In the genomic region with DNA sequence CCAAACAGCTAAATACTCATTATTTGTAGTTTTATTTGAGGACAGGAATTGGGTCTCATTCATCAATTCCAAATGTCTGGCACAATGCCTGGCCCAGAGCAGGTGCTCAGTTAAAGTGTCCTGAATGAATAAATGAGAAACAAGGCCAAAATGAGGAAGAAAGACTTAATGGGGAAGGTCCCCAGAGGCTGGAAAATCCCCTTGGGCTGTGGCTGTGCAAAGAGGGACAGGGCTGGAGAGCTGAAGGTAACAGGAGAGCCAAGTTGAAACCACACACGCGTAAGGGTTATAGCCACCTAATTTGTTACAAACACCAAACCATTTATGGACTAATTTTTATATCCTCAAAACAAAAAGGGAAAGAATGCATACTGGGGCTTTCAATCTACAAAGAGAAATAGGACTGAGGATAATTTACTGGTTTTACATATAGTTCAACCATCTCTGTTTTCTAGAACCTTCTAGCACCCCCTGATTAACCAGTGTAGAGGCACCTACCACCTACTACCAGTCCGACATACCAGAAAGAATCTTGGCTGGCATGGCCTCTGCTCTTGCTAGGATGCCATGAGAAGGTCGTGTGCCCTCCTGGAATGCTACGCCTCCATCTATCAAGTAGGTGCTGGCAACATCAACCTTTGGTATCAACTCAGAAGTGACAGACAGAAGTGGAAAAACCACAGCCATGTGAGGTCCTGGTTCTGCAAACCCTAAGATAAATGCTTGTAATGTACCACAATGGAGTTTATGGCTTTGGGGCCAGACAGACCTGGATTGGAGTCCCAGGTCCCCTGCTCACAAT, we compare ENCODE assay signal across 8 cellular contexts. TPM values are rescaled to one million over a fixed set of nuclear protein-coding genes. Genes with fewer than 3 reads are reported as not detected.
DNase-seq lines count a peak whose midpoint lies in the region; ATAC-seq and TF ChIP-seq lines count a peak whose summit lies in the region.

No MANE protein-coding gene starts in this region.

- H2BK5ac ChIP-seq in mesenchymal stem cell (ENCODE audit: low read depth, low read length, poor library complexity, severe bottlenecking) = peak overlapping the region; percentile 1

- H3K27ac ChIP-seq in BLaER1 (0 out of 2 replicates have a peak overlapping the region, but pooled peaks have one; percentile 43), mesenchymal stem cell (ENCODE audit: low read length, poor library complexity, severe bottlenecking) (peak overlapping the region; percentile 90)

- H3K36me3 ChIP-seq in BLaER1 = peaks cover 63% of the 10 kb centered on the region
- H3K36me3 ChIP-seq in mesenchymal stem cell (ENCODE audit: control insufficient read depth in 1 of 2, insufficient read depth in 2 of 2, low read depth in 1 of 2, low read length in 2 of 2) = peaks cover 0 to 34% of the 10 kb centered on the region in 2 experiments

- no peak for TF ChIP-seq CTCF in HFFc6 (IDR thresholded peaks at IDR 0.05)

- H3K4me1 ChIP-seq in BLaER1 (peaks cover 100% of the 10 kb centered on the region), mesenchymal stem cell (ENCODE audit: control insufficient read depth, insufficient read depth, low read depth, low read length) (peaks cover 60% of the 10 kb centered on the region)

- H3K27me3 Mint-ChIP-seq in HFFc6 (ENCODE audit: insufficient read depth) = peaks cover 22% of the 10 kb centered on the region
- no peaks in the 10 kb centered on the region for H3K27me3 Mint-ChIP-seq in activated T-helper 17 cell treated with anti-CD3 and anti-CD28 coated beads, Interleukin-2, amount 50 U/mL, for 72 hours

- peak; percentile 46 for ATAC-seq in activated T-helper 17 cell treated with anti-CD3 and anti-CD28 coated beads, Interleukin-2, amount 50 U/mL, for 72 hours (replicated peaks)

- peak overlapping the region; percentile 100 for H3K4me2 ChIP-seq in BLaER1
- H3K4me2 ChIP-seq in mesenchymal stem cell (ENCODE audit: low read length, poor library complexity, severe bottlenecking) = no peak overlapping the region

- peak overlapping the region; percentile 83 for H3K27ac Mint-ChIP-seq in HFFc6
- H3K27ac Mint-ChIP-seq in activated T-helper 17 cell treated with anti-CD3 and anti-CD28 coated beads, Interleukin-2, amount 50 U/mL, for 72 hours = peak overlapping the region; percentile 83

- CTCF ChIA-PET in HEK293T (lab: Yijun Ruan, JAX) = no interaction called here

- peak overlapping the region; percentile 87 for H2AK5ac ChIP-seq in mesenchymal stem cell (ENCODE audit: low read length, severe bottlenecking)

- H2BK12ac ChIP-seq in mesenchymal stem cell (ENCODE audit: low read length in 2 of 2) = no peak overlapping the region

- H3K4ac ChIP-seq in mesenchymal stem cell (ENCODE audit: low read depth in 1 of 2, low read length in 2 of 2) = no peak overlapping the region

- no peaks in the 10 kb centered on the region for H3K79me1 ChIP-seq in mesenchymal stem cell (replicated peaks; ENCODE audit: low read length, poor library complexity, severe bottlenecking)

- H4K20me1 ChIP-seq in BLaER1 = peaks cover 100% of the 10 kb centered on the region

- no peak overlapping the region for H3K9ac ChIP-seq in BLaER1
- peak overlapping the region; percentile 2 for H3K9ac ChIP-seq in mesenchymal stem cell (ENCODE audit: low read length)

- POLR2A ChIA-PET in HEK293T (lab: Yijun Ruan, JAX) = interaction anchor here (1.3 kb wide), 1 partner anchor 122 kb away, joined by 4 read pairs; a partner anchor contains a TSS

- H4K8ac ChIP-seq in mesenchymal stem cell (ENCODE audit: low read length) = no peak overlapping the region

- 79% methylated on average over 3 of the region's 5 CpGs for WGBS in mesenchymal stem cell

- H3K9me3 Mint-ChIP-seq in HFFc6 = no peaks in the 10 kb centered on the region; the same call in 1 of the 2 replicates
- H3K9me3 Mint-ChIP-seq in activated T-helper 17 cell treated with anti-CD3 and anti-CD28 coated beads, Interleukin-2, amount 50 U/mL, for 72 hours = no peaks in the 10 kb centered on the region

- DNase-seq in HFFc6 (no peak), mesenchymal stem cell (no peak), NCI-H2107 treated with DMSO at 0.1 percent for 48 hours (lab: John Stamatoyannopoulos, UW; ENCODE audit: unreplicated experiment) (no peak), HEK293T (ENCODE audit: extremely low spot score) (no peak), HUDEP-2 (lab: John Stamatoyannopoulos, UW; ENCODE audit: unreplicated experiment in 76 of 76) (no peak)
- no peak for DNase-seq in activated CD4-positive, alpha-beta T cell treated with anti-CD3 and anti-CD28 coated beads, Interleukin-2, amount 50 U/mL, for 48 hours

- H3K23ac ChIP-seq in mesenchymal stem cell (ENCODE audit: low read length in 2 of 2) = no peak overlapping the region

- H3K14ac ChIP-seq in mesenchymal stem cell (ENCODE audit: low read length in 2 of 2) = no peak overlapping the region

- H3K4me1 Mint-ChIP-seq in HFFc6 (ENCODE audit: low read depth) = peaks cover 99% of the 10 kb centered on the region
- H3K4me1 Mint-ChIP-seq in activated T-helper 17 cell treated with anti-CD3 and anti-CD28 coated beads, Interleukin-2, amount 50 U/mL, for 72 hours = peaks cover 64% of the 10 kb centered on the region

- H3K9me3 ChIP-seq in BLaER1 (no peaks in the 10 kb centered on the region), mesenchymal stem cell (ENCODE audit: control insufficient read depth, low read length) (no peaks in the 10 kb centered on the region)

- H3K4me3 Mint-ChIP-seq in HFFc6 = peak overlapping the region; percentile 83
- peak overlapping the region; percentile 74 for H3K4me3 Mint-ChIP-seq in activated T-helper 17 cell treated with anti-CD3 and anti-CD28 coated beads, Interleukin-2, amount 50 U/mL, for 72 hours

- no peak overlapping the region for H2BK120ac ChIP-seq in mesenchymal stem cell (ENCODE audit: low read depth, low read length)

- peaks cover 60% of the 10 kb centered on the region for H3K36me3 Mint-ChIP-seq in HFFc6 (ENCODE audit: low read depth)
- H3K36me3 Mint-ChIP-seq in activated T-helper 17 cell treated with anti-CD3 and anti-CD28 coated beads, Interleukin-2, amount 50 U/mL, for 72 hours (ENCODE audit: low read depth) = peaks cover 97% of the 10 kb centered on the region

- no peak overlapping the region for H3K4me3 ChIP-seq in BLaER1
- H3K4me3 ChIP-seq in mesenchymal stem cell (ENCODE audit: insufficient read depth in 1 of 2, low read depth in 1 of 2, low read length in 2 of 2) = no peak overlapping the region

- no peak overlapping the region for H4K91ac ChIP-seq in mesenchymal stem cell (ENCODE audit: low read length)

- H3K18ac ChIP-seq in mesenchymal stem cell (ENCODE audit: low read depth in 1 of 2, low read length in 2 of 2) = no peak overlapping the region

- H2AFZ ChIP-seq in mesenchymal stem cell (ENCODE audit: low read depth, low read length) = no peak overlapping the region

- no peak overlapping the region for H2BK15ac ChIP-seq in mesenchymal stem cell (ENCODE audit: low read depth, poor library complexity, severe bottlenecking)

- H3K27me3 ChIP-seq in BLaER1 (no peaks in the 10 kb centered on the region), mesenchymal stem cell (ENCODE audit: control insufficient read depth in 1 of 2, insufficient read depth in 1 of 2, low read length in 2 of 2) (no peaks in the 10 kb centered on the region)

TF ChIP-seq in HEK293T, 16 proteins besides CTCF, POLR2A, EP300 and RAD21:
- TF ChIP-seq CTBP1 (IDR thresholded peaks at IDR 0.05; ENCODE audit: borderline replicate concordance) = no peak
- no peak for TF ChIP-seq BHLHE40 (IDR thresholded peaks at IDR 0.05; ENCODE audit: borderline replicate concordance)
- TF ChIP-seq FOXA1 (IDR thresholded peaks at IDR 0.05) = no peak
- TF ChIP-seq NFRKB (IDR thresholded peaks at IDR 0.05) = no peak
- no peak for TF ChIP-seq HDGF (IDR thresholded peaks at IDR 0.05; ENCODE audit: borderline replicate concordance)
- no peak for TF ChIP-seq SUZ12 (IDR thresholded peaks at IDR 0.05)
- no peak for TF ChIP-seq FOXK2 (IDR thresholded peaks at IDR 0.05)
- no peak for TF ChIP-seq ELF4 (IDR thresholded peaks at IDR 0.05)
- TF ChIP-seq ZNF384 (IDR thresholded peaks at IDR 0.05) = no peak

RNA-seq across cellular contexts. Expression of a gene that starts 28.4 kb away (rescaled TPM):
- 1,000 to 10,000 TPM in 2 of 6 experiments, 100 to 1,000 TPM in 4; 881 to 1,084 (median 937) TPM for total RNA-seq in HFFc6 (2021; fragmentation: NEBNext Ultra II Directional; extraction: Animal tissue kit (Norgen Biotek cat#: 25700))
- 100 to 1,000 TPM; 782 to 800 TPM for total RNA-seq in activated T-helper 17 cell treated with anti-CD3 and anti-CD28 coated beads, Interleukin-2, amount 50 U/mL, for 72 hours
- 369 TPM for polyA plus RNA-seq in mesenchymal stem cell (2013, experiment 1 of 2)
- polyA plus RNA-seq in mesenchymal stem cell (2013, experiment 2 of 2) = 336 TPM
